Comparison of ENCODE assay signal across 1 cellular context in the genomic region with DNA sequence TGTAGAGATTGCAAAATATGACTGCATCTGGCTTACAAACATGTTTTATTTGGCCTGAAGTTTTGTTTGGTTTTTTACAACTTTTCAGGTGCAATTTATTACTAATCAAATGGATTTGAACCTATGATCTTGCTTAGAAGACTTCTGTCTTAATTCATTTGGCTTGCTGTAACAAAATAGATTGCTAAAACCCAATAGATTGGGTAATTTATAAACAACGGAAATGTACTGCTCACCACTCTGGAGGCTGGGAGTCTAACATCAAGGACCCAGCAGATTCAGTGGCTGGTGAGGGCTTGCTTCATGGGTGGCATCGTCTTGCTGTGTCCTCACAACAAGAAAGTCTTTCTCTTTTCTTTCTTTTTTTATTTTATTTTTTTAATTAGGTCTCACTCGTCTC.
TF ChIP-seq lines count a peak whose summit lies in the region.

No MANE protein-coding gene starts in this region.

TF ChIP-seq in liver, 16 proteins besides CTCF, POLR2A, EP300 and RAD21 (continued from another document):
- TF ChIP-seq, protein P1, sequence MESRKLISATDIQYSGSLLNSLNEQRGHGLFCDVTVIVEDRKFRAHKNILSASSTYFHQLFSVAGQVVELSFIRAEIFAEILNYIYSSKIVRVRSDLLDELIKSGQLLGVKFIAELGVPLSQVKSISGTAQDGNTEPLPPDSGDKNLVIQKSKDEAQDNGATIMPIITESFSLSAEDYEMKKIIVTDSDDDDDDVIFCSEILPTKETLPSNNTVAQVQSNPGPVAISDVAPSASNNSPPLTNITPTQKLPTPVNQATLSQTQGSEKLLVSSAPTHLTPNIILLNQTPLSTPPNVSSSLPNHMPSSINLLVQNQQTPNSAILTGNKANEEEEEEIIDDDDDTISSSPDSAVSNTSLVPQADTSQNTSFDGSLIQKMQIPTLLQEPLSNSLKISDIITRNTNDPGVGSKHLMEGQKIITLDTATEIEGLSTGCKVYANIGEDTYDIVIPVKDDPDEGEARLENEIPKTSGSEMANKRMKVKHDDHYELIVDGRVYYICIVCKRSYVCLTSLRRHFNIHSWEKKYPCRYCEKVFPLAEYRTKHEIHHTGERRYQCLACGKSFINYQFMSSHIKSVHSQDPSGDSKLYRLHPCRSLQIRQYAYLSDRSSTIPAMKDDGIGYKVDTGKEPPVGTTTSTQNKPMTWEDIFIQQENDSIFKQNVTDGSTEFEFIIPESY (IDR thresholded peaks at IDR 0.05), result peak; percentile 50
- TF ChIP-seq FOXA1 (IDR thresholded peaks at IDR 0.05) (peak; percentile 30), NR2F2 (IDR thresholded peaks at IDR 0.05) (no peak), ATF3 (IDR thresholded peaks at IDR 0.05) (peak; percentile 42), GABPA (IDR thresholded peaks at IDR 0.05 in 1 of 2, conservative IDR thresholded peaks at IDR 0.05 in 1 of 2) (peak in 1 of 2 donors; percentile 20), TAF1 (conservative IDR thresholded peaks at IDR 0.05) (no peak), FOXA2 (IDR thresholded peaks at IDR 0.05) (peak; percentile 66), JUND (IDR thresholded peaks at IDR 0.05) (peak; percentile 76 to 83), REST (IDR thresholded peaks at IDR 0.05) (peak; percentile 52), YY1 (IDR thresholded peaks at IDR 0.05) (peak; percentile 50)
